ENCODE assay signal across 8 cellular contexts in genomic region chr12:95859947-95860850, GRCh38. TPM values are rescaled to one million over a fixed set of nuclear protein-coding genes. Genes with fewer than 3 reads are reported as not detected.
A peak's percentile ranks its signal among the peaks of the same experiment; 100 is the strongest.
DNase-seq lines count a peak whose midpoint lies in the region; ATAC-seq and TF ChIP-seq lines count a peak whose summit lies in the region.

No MANE protein-coding gene starts in this region.

- H3K4me1 Mint-ChIP-seq in Caco-2 (ENCODE audit: low read depth, unreplicated experiment), result peaks cover 12% of the 10 kb centered on the region

- no peak overlapping the region for H3K27ac ChIP-seq in ectodermal cell (ENCODE audit: insufficient read depth, low read depth, low read length, poor library complexity, severe bottlenecking)

- TF ChIP-seq CTCF in Caco-2 (IDR thresholded peaks at IDR 0.05; ENCODE audit: insufficient read depth in 1 of 2, low read depth in 1 of 2, low read length in 1 of 2, severe bottlenecking in 1 of 2, unreplicated experiment in 1 of 2), result no peak

- BruUV-seq in Caco-2 (replicated peaks; lab: Mats Ljungman, UMichigan), result no TSS peak

- H3K4me1 ChIP-seq in Caco-2 (no peaks in the 10 kb centered on the region), ectodermal cell (ENCODE audit: control insufficient read depth, insufficient read depth, low read length) (peaks cover 6% of the 10 kb centered on the region), neuron (ENCODE audit: insufficient read depth, low read length) (peaks cover 11% of the 10 kb centered on the region)

- WGBS in ectodermal cell, 2 experiments, result 73 to 78% methylated on average over 10 of the region's 10 CpGs

- H3K4me3 Mint-ChIP-seq in Caco-2 (ENCODE audit: unreplicated experiment), result no peak overlapping the region

- H3K27me3 ChIP-seq in Caco-2 (replicated peaks; ENCODE audit: control insufficient read depth, insufficient read depth, low read length) (no peaks in the 10 kb centered on the region), MG63 (no peaks in the 10 kb centered on the region), ectodermal cell (ENCODE audit: control insufficient read depth, insufficient read depth, low read length, poor library complexity, severe bottlenecking) (no peaks in the 10 kb centered on the region), neuron (ENCODE audit: insufficient read depth, low read length) (no peaks in the 10 kb centered on the region)

- no peak overlapping the region for H3K27ac Mint-ChIP-seq in Caco-2 (ENCODE audit: unreplicated experiment)

- CTCF ChIA-PET in Caco-2 (lab: Charles Lee), result interaction anchor here (0.7 kb wide), 1 partner anchor 285 kb away, joined by 3 read pairs; no protein-coding TSS in a partner anchor

- H3K36me3 Mint-ChIP-seq in Caco-2 (ENCODE audit: insufficient read depth, unreplicated experiment), result peaks cover 35% of the 10 kb centered on the region

- ATAC-seq in GM18511 (IDR thresholded peaks at IDR 0.05; ENCODE audit: unreplicated experiment), result no peak

- no peaks in the 10 kb centered on the region for H3K9me3 ChIP-seq in Caco-2
- H3K9me3 ChIP-seq in MG63, result peaks cover 4% of the 10 kb centered on the region; the same call in 1 of the 2 replicates
- no peaks in the 10 kb centered on the region for H3K9me3 ChIP-seq in ectodermal cell (ENCODE audit: control insufficient read depth, low read length)
- peaks cover 11% of the 10 kb centered on the region for H3K9me3 ChIP-seq in neuron (ENCODE audit: low read length)

- H3K4me3 ChIP-seq in Caco-2 (ENCODE audit: low read depth, low read length) (peak overlapping the region; percentile 80), MG63 (peak overlapping the region; percentile 95), ectodermal cell (ENCODE audit: insufficient read depth, low read depth, low read length) (peak overlapping the region; percentile 82), neuron (ENCODE audit: low read length) (peak overlapping the region; percentile 72)

- H3K27me3 Mint-ChIP-seq in Caco-2 (ENCODE audit: insufficient read depth, unreplicated experiment), result no peaks in the 10 kb centered on the region

- intact Hi-C loops in Caco-2 (cut with micrococcal nuclease; ENCODE audit: unreplicated experiment), result no loop called here

- no peaks in the 10 kb centered on the region for H3K9me3 Mint-ChIP-seq in Caco-2 (ENCODE audit: unreplicated experiment)

- H2AFZ ChIP-seq in neuron (ENCODE audit: low read depth, low read length), result no peak overlapping the region

- POLR2A ChIA-PET in Caco-2 (lab: Charles Lee), result no interaction called here

- DNase-seq in Caco-2, result no peak
- no peak for DNase-seq in MG63
- no peak for DNase-seq in KG1 (lab: John Stamatoyannopoulos, UW)
- DNase-seq in stimulated activated naive CD4-positive, alpha-beta T cell treated with Interleukin-2 at 50 U/mL for 16 hours (lab: John Stamatoyannopoulos, UW), result no peak
- DNase-seq in stimulated activated CD4-positive, alpha-beta T cell treated with anti-CD3 and anti-CD28 coated beads, Interleukin-1b, Interleukin-23, amount 100 ng/mL, for 48 hours, result no peak

- H3K36me3 ChIP-seq in Caco-2 (ENCODE audit: control insufficient read depth, insufficient read depth, low read length) (no peaks in the 10 kb centered on the region; the same call in none of the 2 replicates), MG63 (peaks cover 46% of the 10 kb centered on the region), ectodermal cell (ENCODE audit: control insufficient read depth, insufficient read depth, low read length) (peaks cover 34% of the 10 kb centered on the region), neuron (ENCODE audit: insufficient read depth, low read length) (peaks cover 40% of the 10 kb centered on the region)

RNA-seq across cellular contexts. Expression of gene SNRPF, which starts 1.4 kb away (rescaled TPM):
- total RNA-seq in Caco-2 (2022), result 48.0 and 54.2 TPM in 2 replicates
- 6.3 and 16.9 TPM in 2 replicates for total RNA-seq in MG63 (2014; rRNA removed; shearing (Covaris generic); ENCODE audit: low replicate concordance)
- 156 TPM for polyA plus RNA-seq in ectodermal cell (2013, experiment 1 of 4)
- 142 TPM for polyA plus RNA-seq in ectodermal cell (2013, experiment 2 of 4)
- 138 TPM for polyA plus RNA-seq in ectodermal cell (2013, experiment 3 of 4)
- 151 TPM for polyA plus RNA-seq in ectodermal cell (2013, experiment 4 of 4)
